In genomic region chr3:182713743-182714517, GRCh38 we compare ENCODE assay signal across 8 cellular contexts.
DNase-seq lines count a peak whose midpoint lies in the region; ATAC-seq and TF ChIP-seq lines count a peak whose summit lies in the region.

No MANE protein-coding gene starts in this region.

- CTCF ChIA-PET in GM10248 (lab: Yijun Ruan, JAX) = interaction anchor here (0.9 to 7.1 kb wide), 30 partner anchors 9 to 670 kb away, joined by 3 to 57 read pairs (median 5); no protein-coding TSS in a partner anchor

- H3F3A ChIP-seq in neural cell (ENCODE audit: insufficient read depth, low read length, poor library complexity, severe bottlenecking) = no peaks in the 10 kb centered on the region

- no peak overlapping the region for H2AFZ ChIP-seq in neural cell (ENCODE audit: low read depth, low read length)

- no peak overlapping the region for H3K4me2 ChIP-seq in neural cell (ENCODE audit: low read length)

- no peak overlapping the region for H3K9ac ChIP-seq in neural cell (ENCODE audit: low read length)

- DNase-seq in GM10248 (ENCODE audit: extremely low spot score) = peak; percentile 45
- DNase-seq in NCI-H1105 treated with DMSO at 0.1 percent for 48 hours (lab: John Stamatoyannopoulos, UW) = peak; percentile 86
- peak; percentile 15 to 70 for DNase-seq in SJCRH30
- no peak for DNase-seq in esophagus squamous epithelium (lab: John Stamatoyannopoulos, UW)
- DNase-seq in activated gamma-delta T cell treated with Interleukin-2 at 50 U/mL for 16 hours = no peak

- 37 to 48% methylated on average over 3 to 4 of the region's 4 CpGs for WGBS in esophagus squamous epithelium, 2 donors

- TF ChIP-seq POLR2A in esophagus squamous epithelium (IDR thresholded peaks at IDR 0.05) = no peak

- H3K27ac ChIP-seq in 22Rv1 = no peak overlapping the region
- no peak overlapping the region for H3K27ac ChIP-seq in SJCRH30
- no peak overlapping the region for H3K27ac ChIP-seq in esophagus squamous epithelium
- H3K27ac ChIP-seq in neural cell (ENCODE audit: low read length) = no peak overlapping the region

- no peaks in the 10 kb centered on the region for H3K79me2 ChIP-seq in neural cell (replicated peaks; ENCODE audit: insufficient read depth, low read length)

- no peak for TF ChIP-seq EP300 in neural cell (conservative IDR thresholded peaks at IDR 0.05; ENCODE audit: poor library complexity, severe bottlenecking)

- POLR2A ChIA-PET in GM10248 (lab: Yijun Ruan, JAX) = no interaction called here

- H3K4me1 ChIP-seq in SJCRH30 (no peaks in the 10 kb centered on the region), esophagus squamous epithelium (peaks cover 0 to 26% (median 0%) of the 10 kb centered on the region in 3 donors)

- TF ChIP-seq CTCF in 22Rv1 (IDR thresholded peaks at IDR 0.05) (peak; percentile 74), GM10248 (IDR thresholded peaks at IDR 0.05; ENCODE audit: control extremely low read depth, extremely low read depth, low read depth, missing control alignments) (peak; percentile 83), esophagus squamous epithelium (IDR thresholded peaks at IDR 0.05) (peak; percentile 40 to 80 (median 58)), neural cell (IDR thresholded peaks at IDR 0.05; ENCODE audit: poor library complexity, severe bottlenecking) (peak; percentile 74)

- H3K9me2 ChIP-seq in neural cell (ENCODE audit: insufficient read depth, low read length) = no peaks in the 10 kb centered on the region

- H3K36me3 ChIP-seq in SJCRH30 (no peaks in the 10 kb centered on the region), esophagus squamous epithelium (no peaks in the 10 kb centered on the region), neural cell (ENCODE audit: insufficient read depth, low read length) (no peaks in the 10 kb centered on the region)

- H3K27me3 ChIP-seq in SJCRH30 (no peaks in the 10 kb centered on the region), esophagus squamous epithelium (no peaks in the 10 kb centered on the region), neural cell (ENCODE audit: insufficient read depth, low read depth, low read length) (no peaks in the 10 kb centered on the region)

- H3K9me3 ChIP-seq in SJCRH30 (replicated peaks) (no peaks in the 10 kb centered on the region), esophagus squamous epithelium (no peaks in the 10 kb centered on the region), neural cell (ENCODE audit: low read length) (no peaks in the 10 kb centered on the region)

- intact Hi-C loops in esophagus squamous epithelium (cut with DNase I) = loop anchor here (10.0 kb wide), 1 partner anchor 121 kb away; no protein-coding TSS in a partner anchor

- no peaks in the 10 kb centered on the region for H4K20me1 ChIP-seq in neural cell (ENCODE audit: insufficient read depth)

- peak; percentile 58 for ATAC-seq in HG02610 (IDR thresholded peaks at IDR 0.05; ENCODE audit: unreplicated experiment)

- no peak overlapping the region for H3K4me3 ChIP-seq in SJCRH30
- no peak overlapping the region for H3K4me3 ChIP-seq in esophagus squamous epithelium
- H3K4me3 ChIP-seq in neural cell (ENCODE audit: low read length) = no peak overlapping the region

- peak; percentile 78 for TF ChIP-seq RAD21 in neural cell (conservative IDR thresholded peaks at IDR 0.05)

TF ChIP-seq in neural cell, 6 proteins besides CTCF, POLR2A, EP300 and RAD21:
- no peak for TF ChIP-seq EZH2 (IDR thresholded peaks at IDR 0.05; ENCODE audit: borderline replicate concordance, insufficient read depth, low read length, poor library complexity, severe bottlenecking)
- TF ChIP-seq MXI1 (conservative IDR thresholded peaks at IDR 0.05; ENCODE audit: poor library complexity, severe bottlenecking) = no peak
- peak; percentile 67 for TF ChIP-seq SMC3 (conservative IDR thresholded peaks at IDR 0.05; ENCODE audit: poor library complexity)
- TF ChIP-seq POLR2AphosphoS5 (IDR thresholded peaks at IDR 0.05) = no peak
- no peak for TF ChIP-seq TAF1 (IDR thresholded peaks at IDR 0.05; ENCODE audit: low read depth)

Comparison
In these comparisons a context has a peak if more than half of its experiments do, and no peak if none do; other contexts are left out.
1. DNase-seq: peak in GM10248 (single experiment), NCI-H1105 treated with DMSO at 0.1 percent for 48 hours (single experiment) and SJCRH30 (2 of 2); none in esophagus squamous epithelium (single experiment) and activated gamma-delta T cell treated with Interleukin-2 at 50 U/mL for 16 hours (single experiment).
2. Peak in every context shown above with its lines, with median percentiles within 50 percentile points of each other: CTCF ChIP-seq.